ENCODE assay signal across 13 cellular contexts in genomic region chr11:22808559-22809197, GRCh38. TPM values are rescaled to one million over a fixed set of nuclear protein-coding genes. Genes with fewer than 3 reads are reported as not detected.
A peak's percentile ranks its signal among the peaks of the same experiment; 100 is the strongest.
DNase-seq lines count a peak whose midpoint lies in the region; ATAC-seq and TF ChIP-seq lines count a peak whose summit lies in the region.
"Had no signal": no experiment of that assay in that cellular context is flagged by ENCODE, and none has a peak within 500 bp of the region (broad histone marks: within the 10 kb centered on the region; RNA-seq: fewer than 3 reads in every experiment).

No MANE protein-coding gene starts in this region.

- TF ChIP-seq CTCF in epithelial cell of esophagus (IDR thresholded peaks at IDR 0.05; ENCODE audit: insufficient read depth, low read depth, low read length, missing control alignments) (no peak), suprapubic skin (IDR thresholded peaks at IDR 0.05) (no peak)

- peaks cover 9% of the 10 kb centered on the region for H3K4me1 ChIP-seq in suprapubic skin

- no peaks in the 10 kb centered on the region for H3K36me3 ChIP-seq in suprapubic skin

- no peak overlapping the region for H3K27ac ChIP-seq in suprapubic skin
- H3K27ac ChIP-seq: HL-60 had no signal

- no peaks in the 10 kb centered on the region for H3K9me3 ChIP-seq in suprapubic skin

- WGBS in suprapubic skin = 66% methylated on average over 3 of the region's 3 CpGs

- DNase-seq in epithelial cell of esophagus (ENCODE audit: low read depth) (peak; percentile 41), AML-193 (lab: John Stamatoyannopoulos, UW) (no peak), NCI-H2196 treated with DMSO at 0.1 percent for 48 hours (lab: John Stamatoyannopoulos, UW; ENCODE audit: unreplicated experiment) (no peak), suprapubic skin (ENCODE audit: low spot score in 2 of 2) (no peak), activated gamma-delta T cell treated with Interleukin-2 at 50 U/mL for 16 hours (no peak)
- DNase-seq: activated CD4-positive, CD25-positive, alpha-beta regulatory T cell; Calu3; NCI-H146 had no signal

- ATAC-seq in GM19023 (IDR thresholded peaks at IDR 0.05; ENCODE audit: unreplicated experiment) (peak; percentile 13), GM21717 (IDR thresholded peaks at IDR 0.05; ENCODE audit: unreplicated experiment) (peak; percentile 31), HG03354 (IDR thresholded peaks at IDR 0.05; ENCODE audit: poor library complexity, severe bottlenecking, unreplicated experiment) (peak; percentile 47)
- ATAC-seq: activated T-helper 17 cell treated with anti-CD3 and anti-CD28 coated beads, Interleukin-2, amount 50 U/mL, for 72 hours had no signal

- H3K4me3 ChIP-seq in epithelial cell of esophagus (ENCODE audit: low read length) = no peak overlapping the region
- H3K4me3 ChIP-seq in suprapubic skin = no peak overlapping the region

- no peak for TF ChIP-seq POLR2A in suprapubic skin (IDR thresholded peaks at IDR 0.05)

- TF ChIP-seq EP300 in suprapubic skin (IDR thresholded peaks at IDR 0.05) = no peak

- no peaks in the 10 kb centered on the region for H3K27me3 ChIP-seq in suprapubic skin

RNA-seq across cellular contexts. Expression of gene SVIP, which starts 20.9 kb away (rescaled TPM):
- total RNA-seq in suprapubic skin = 10 to 100 TPM in 1 of 4 donors, 1 to 10 TPM in 3; 6.8 to 10.0 (median 7.9) TPM

RNA-seq across cellular contexts. Expression of gene CCDC179, which starts 51.6 kb away (rescaled TPM):
- not detected for total RNA-seq in suprapubic skin
- total RNA-seq: activated T-helper 17 cell treated with anti-CD3 and anti-CD28 coated beads, Interleukin-2, amount 50 U/mL, for 72 hours; Calu3 had no signal
